ENCODE assay signal across 8 cellular contexts in the genomic region with DNA sequence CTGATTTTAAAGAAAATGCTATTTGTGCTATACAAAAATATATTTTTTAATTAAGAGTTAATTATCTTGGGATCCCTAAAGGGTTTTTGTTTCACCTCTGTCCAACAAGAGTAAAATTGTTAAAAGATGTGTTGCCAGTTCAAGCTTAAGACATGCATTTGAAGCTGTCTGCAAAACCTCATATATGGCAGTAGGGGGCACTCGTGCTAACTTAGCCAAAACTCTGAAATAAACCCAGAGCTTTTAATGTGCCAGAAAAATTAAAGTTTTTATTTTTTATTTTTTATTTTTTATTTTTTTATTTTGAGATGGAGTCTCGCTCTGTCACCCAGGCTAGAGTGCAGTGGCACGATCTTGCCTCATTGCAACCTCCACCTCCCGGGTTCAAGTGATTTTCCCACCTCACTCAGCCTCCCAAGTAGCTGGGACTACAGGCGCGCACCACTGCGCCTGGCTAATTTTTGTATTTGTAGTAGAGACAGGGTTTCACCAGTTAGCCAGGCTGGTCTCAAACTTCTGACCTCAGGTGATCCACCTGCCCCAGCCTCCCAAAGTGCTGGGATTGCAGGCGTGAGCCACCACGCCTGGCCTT. TPM values are rescaled to one million over a fixed set of nuclear protein-coding genes. Genes with fewer than 3 reads are reported as not detected.
A peak's percentile ranks its signal among the peaks of the same experiment; 100 is the strongest.
DNase-seq lines count a peak whose midpoint lies in the region; ATAC-seq and TF ChIP-seq lines count a peak whose summit lies in the region.
"Not testable (repeated sequence)": the region's sequence is repeated elsewhere in the genome, so short reads cannot be mapped to it uniquely, and the experiment has no call there.

No MANE protein-coding gene starts in this region.

- H3K9me3 ChIP-seq in neural cell (ENCODE audit: low read length) = not testable (repeated sequence)

- H3F3A ChIP-seq in neural cell (ENCODE audit: insufficient read depth, low read length, poor library complexity, severe bottlenecking) = not testable (repeated sequence)

- TF ChIP-seq CTCF in GM12864 (IDR thresholded peaks at IDR 0.05; ENCODE audit: low read depth, low read length, missing control alignments) (peak; percentile 60), neural cell (IDR thresholded peaks at IDR 0.05; ENCODE audit: poor library complexity, severe bottlenecking) (peak; percentile 56)

- POLR2A ChIA-PET in HEK293T (lab: Yijun Ruan, JAX) = not testable (repeated sequence)

- not testable (repeated sequence) for H3K27ac ChIP-seq in neural cell (ENCODE audit: low read length)

- DNase-seq in ACHN = peak; percentile 66
- not testable (repeated sequence) for DNase-seq in GM12864 (ENCODE audit: low read depth); Right ventricle myocardium superior
- peak; percentile 39 for DNase-seq in HEK293T (ENCODE audit: extremely low spot score)
- DNase-seq in LoVo (ENCODE audit: low spot score) = peak; percentile 12
- peak; percentile 21 for DNase-seq in RPMI7951 (ENCODE audit: low read depth)
- peak; percentile 36 to 49 for DNase-seq in T47D (ENCODE audit: low read depth in 1 of 2, low spot score in 1 of 2)

- H2AFZ ChIP-seq in neural cell (ENCODE audit: low read depth, low read length) = not testable (repeated sequence)

- intact Hi-C loops in Right ventricle myocardium superior (cut with DNase I) = loop anchor here (2.0 kb wide), 1 partner anchor 57 kb away; no protein-coding TSS in a partner anchor

- H3K36me3 ChIP-seq in neural cell (ENCODE audit: insufficient read depth, low read length) = not testable (repeated sequence)

- CTCF ChIA-PET in HEK293T (lab: Yijun Ruan, JAX) = interaction anchor here (0.6 to 2.2 kb wide), 9 partner anchors 8 to 389 kb away, joined by 3 to 11 read pairs (median 4); a partner anchor contains a TSS

- not testable (repeated sequence) for H4K20me1 ChIP-seq in neural cell (ENCODE audit: insufficient read depth)

- not testable (repeated sequence) for H3K4me2 ChIP-seq in neural cell (ENCODE audit: low read length)

- not testable (repeated sequence) for H3K4me3 ChIP-seq in GM12864 (ENCODE audit: low read depth, low read length); neural cell (ENCODE audit: low read length)

- not testable (repeated sequence) for H3K9me2 ChIP-seq in neural cell (ENCODE audit: insufficient read depth, low read length)

- peak; percentile 61 for ATAC-seq in Right ventricle myocardium superior (ENCODE audit: poor library complexity)

- not testable (repeated sequence) for TF ChIP-seq EP300 in neural cell (conservative IDR thresholded peaks at IDR 0.05; ENCODE audit: poor library complexity, severe bottlenecking)

- H3K27me3 ChIP-seq in neural cell (ENCODE audit: insufficient read depth, low read depth, low read length) = not testable (repeated sequence)

- TF ChIP-seq RAD21 in neural cell (conservative IDR thresholded peaks at IDR 0.05) = peak; percentile 56

- not testable (repeated sequence) for H3K9ac ChIP-seq in neural cell (ENCODE audit: low read length)

- in situ Hi-C loops in ACHN (cut with HindIII; ENCODE audit: low pct_ligation_motif_present, low pct_unique_long_range_greater_than_20kb, low sequenced_read_pairs); T47D (cut with HindIII; ENCODE audit: low pct_unique_long_range_greater_than_20kb, low sequenced_read_pairs): not testable (repeated sequence)

- not testable (repeated sequence) for H3K79me2 ChIP-seq in neural cell (replicated peaks; ENCODE audit: insufficient read depth, low read length)

TF ChIP-seq in neural cell, 6 proteins besides CTCF, POLR2A, EP300 and RAD21:
- TF ChIP-seq SMC3 (conservative IDR thresholded peaks at IDR 0.05; ENCODE audit: poor library complexity) = peak; percentile 54

RNA-seq across cellular contexts. Expression of a gene that starts 8.8 kb away (rescaled TPM):
- 151 and 172 TPM in 2 replicates for total RNA-seq in RPMI7951 (2014; rRNA removed; shearing (Covaris generic))
- 394 TPM for total RNA-seq in Right ventricle myocardium superior
- polyA plus RNA-seq in neural cell = 280 and 306 TPM in 2 replicates
- polyA minus RNA-seq in neural cell = 179 and 183 TPM in 2 replicates

RNA-seq across cellular contexts. Expression of a gene that starts 25.5 kb away (rescaled TPM):
- not detected in 2 replicates for total RNA-seq in RPMI7951 (2014; rRNA removed; shearing (Covaris generic))
- total RNA-seq in Right ventricle myocardium superior = not detected
- polyA plus RNA-seq in neural cell = not detected in 2 replicates
- polyA minus RNA-seq in neural cell = not detected in 2 replicates

RNA-seq across cellular contexts. Expression of a gene that starts 46.2 kb away (rescaled TPM):
- total RNA-seq in RPMI7951 (2014; rRNA removed; shearing (Covaris generic)) = not detected in 2 replicates
- total RNA-seq in Right ventricle myocardium superior = 0.32 TPM
- polyA plus RNA-seq in neural cell = 1.9 and 3.3 TPM in 2 replicates
- polyA minus RNA-seq in neural cell = 0.73 and 1.4 TPM in 2 replicates
